In the genomic region with DNA sequence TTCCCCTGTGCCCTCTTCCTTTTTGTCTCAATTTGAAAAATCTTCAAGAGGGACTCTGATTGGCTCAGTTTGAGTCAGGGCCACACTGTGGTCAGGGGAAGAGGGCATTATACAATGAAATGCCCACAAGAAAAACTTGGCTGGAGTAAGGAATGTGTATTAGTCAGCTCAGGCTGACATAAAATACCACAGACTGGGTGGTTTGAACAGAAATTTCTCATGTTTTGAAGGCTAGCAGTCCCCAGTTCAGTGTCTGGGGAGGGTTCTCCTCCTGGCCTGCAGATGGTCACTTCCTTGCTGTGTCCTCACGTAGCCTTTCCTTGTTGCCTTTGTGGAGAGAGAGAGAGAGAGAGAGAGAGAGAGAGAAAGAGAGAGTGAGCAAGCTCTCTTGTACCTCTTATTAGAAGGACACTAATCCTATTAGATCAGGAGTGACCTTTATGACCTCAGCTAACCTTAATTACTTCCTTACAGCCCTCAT, we compare ENCODE assay signal across 12 cellular contexts. TPM values are rescaled to one million over a fixed set of nuclear protein-coding genes. Genes with fewer than 3 reads are reported as not detected.
A peak's percentile ranks its signal among the peaks of the same experiment; 100 is the strongest.
DNase-seq lines count a peak whose midpoint lies in the region; TF ChIP-seq lines count a peak whose summit lies in the region.
"Had no signal": no experiment of that assay in that cellular context is flagged by ENCODE, and none has a peak within 500 bp of the region (broad histone marks: within the 10 kb centered on the region; RNA-seq: fewer than 3 reads in every experiment).

No MANE protein-coding gene starts in this region.

- BruUV-seq in PC-9 (replicated peaks; lab: Mats Ljungman, UMichigan): no TSS peak

- POLR2A ChIA-PET in HEK293 (lab: Yijun Ruan, JAX) (no interaction called here), PC-9 (lab: Charles Lee; ENCODE audit: unreplicated experiment) (no interaction called here)

- H3K9me2 ChIP-seq in PC-9 (ENCODE audit: insufficient read depth): no peaks in the 10 kb centered on the region

- H3K9me3 ChIP-seq in HEK293 (ENCODE audit: control insufficient read depth, insufficient read depth, low read depth, low read length) (no peaks in the 10 kb centered on the region), PC-9 (ENCODE audit: insufficient read depth, low read depth) (no peaks in the 10 kb centered on the region)

- intact Hi-C loops in PC-9 (cut with micrococcal nuclease; ENCODE audit: unreplicated experiment): no loop called here

- H3K36me3 ChIP-seq in HEK293 (ENCODE audit: control insufficient read depth in 2 of 2, insufficient read depth in 1 of 2, low read length in 2 of 2) (no peaks in the 10 kb centered on the region), PC-9 (ENCODE audit: low read depth) (no peaks in the 10 kb centered on the region)

- no peaks in the 10 kb centered on the region for H3K9me3 Mint-ChIP-seq in glutamatergic neuron (ENCODE audit: unreplicated experiment)

- no peak overlapping the region for H3K4me3 Mint-ChIP-seq in glutamatergic neuron (ENCODE audit: unreplicated experiment)

- no peaks in the 10 kb centered on the region for H3F3A ChIP-seq in PC-9 (ENCODE audit: insufficient read depth, low read depth)

- H3K27me3 ChIP-seq in PC-9 (ENCODE audit: insufficient read depth, low read depth): no peaks in the 10 kb centered on the region

- no peaks in the 10 kb centered on the region for H4K20me1 ChIP-seq in PC-9 (ENCODE audit: insufficient read depth)

- H3K4me1 Mint-ChIP-seq in glutamatergic neuron (ENCODE audit: low read depth, unreplicated experiment): peaks cover 10% of the 10 kb centered on the region

- H3K27ac ChIP-seq in HEK293 (ENCODE audit: extremely low read depth, low read depth, low read length) (no peak overlapping the region), angular gyrus (ENCODE audit: low read depth, low read length) (peak overlapping the region; percentile 20), PC-9 (no peak overlapping the region)

- H3K4me3 ChIP-seq in HEK293 (ENCODE audit: low read depth, low read length): no peak overlapping the region
- no peak overlapping the region for H3K4me3 ChIP-seq in PC-9

- no peaks in the 10 kb centered on the region for H3K27me3 Mint-ChIP-seq in glutamatergic neuron (ENCODE audit: unreplicated experiment)

- no peaks in the 10 kb centered on the region for H3K79me2 ChIP-seq in PC-9 (ENCODE audit: low read depth)

- DNase-seq in glutamatergic neuron (no peak), stromal cell of bone marrow (ENCODE audit: low read depth) (peak; percentile 93), cortex of kidney (lab: John Stamatoyannopoulos, UW) (no peak), PC-9 (no peak), SIG-M5 treated with dmso at 0.1 percent for 504 hours (lab: John Stamatoyannopoulos, UW; ENCODE audit: unreplicated experiment) (no peak), DMS53 treated with DMSO at 0.1 percent for 48 hours (lab: John Stamatoyannopoulos, UW; ENCODE audit: unreplicated experiment) (no peak)
- DNase-seq: dermis blood vessel endothelial cell; NCI-H1092 treated with DMSO at 0.1 percent for 48 hours; stimulated activated CD4-positive, alpha-beta T cell treated with anti-CD3 and anti-CD28 coated beads, Interleukin-4, amount 100 ng/mL, for 24 hours had no signal

- no peak overlapping the region for H3K4me2 ChIP-seq in PC-9

- H3K27ac Mint-ChIP-seq in glutamatergic neuron (ENCODE audit: unreplicated experiment): peak overlapping the region; percentile 4

- TF ChIP-seq CTCF in HEK293 (tag by site-specific recombination; IDR thresholded peaks at IDR 0.05) (no peak), glutamatergic neuron (IDR thresholded peaks at IDR 0.05; ENCODE audit: partially characterized antibody, unreplicated experiment) (no peak), PC-9 (conservative IDR thresholded peaks at IDR 0.05) (no peak)

- no peaks in the 10 kb centered on the region for H3K4me1 ChIP-seq in HEK293 (ENCODE audit: control insufficient read depth, insufficient read depth, low read length)
- no peaks in the 10 kb centered on the region for H3K4me1 ChIP-seq in PC-9 (replicated peaks; ENCODE audit: insufficient read depth)

- no peak overlapping the region for H2AFZ ChIP-seq in PC-9

- no peaks in the 10 kb centered on the region for H3K36me3 Mint-ChIP-seq in glutamatergic neuron (ENCODE audit: unreplicated experiment)

- CTCF ChIA-PET in HEK293 (lab: Yijun Ruan, JAX): interaction anchor here (1.3 kb wide), 1 partner anchor 77 kb away, joined by 3 read pairs; no protein-coding TSS in a partner anchor
- CTCF ChIA-PET in PC-9 (lab: Charles Lee): no interaction called here

TF ChIP-seq in HEK293, 187 proteins besides CTCF, POLR2A, EP300 and RAD21:
- TF ChIP-seq ZNF76 (tag by site-specific recombination; IDR thresholded peaks at IDR 0.05; ENCODE audit: borderline replicate concordance, low read depth) (no peak), ZNF596 (tag by site-specific recombination; IDR thresholded peaks at IDR 0.05) (peak; percentile 59), ZNF23 (tag by site-specific recombination; IDR thresholded peaks at IDR 0.05; ENCODE audit: borderline replicate concordance) (no peak), ZNF404 (tag by site-specific recombination; IDR thresholded peaks at IDR 0.05) (no peak), ZSCAN16 (tag by site-specific recombination; IDR thresholded peaks at IDR 0.05) (no peak)
TF ChIP-seq in HEK293: peak in this region for 1.

RNA-seq across cellular contexts. Expression of a gene that starts 25.6 kb away (rescaled TPM):
- 17.8 TPM for total RNA-seq in glutamatergic neuron (ENCODE audit: unreplicated experiment)
- total RNA-seq in PC-9 (2021): not detected in 2 replicates
- total RNA-seq: activated CD8-positive, alpha-beta memory T cell treated with anti-CD3 and anti-CD28 coated beads for 36 hours had no signal

Comparison
In these comparisons a context has a peak if more than half of its experiments do, and no peak if none do; other contexts are left out.
1. RNA of a gene that starts 25.6 kb away (total RNA-seq): 17.8 TPM in glutamatergic neuron (single experiment); not detected in PC-9; every median in the first group is over 10 times any median in the second.